In genomic region chr7:143290293-143290692, GRCh38 we compare ENCODE assay signal across 10 cellular contexts. TPM values are rescaled to one million over a fixed set of nuclear protein-coding genes. Genes with fewer than 3 reads are reported as not detected.
DNase-seq lines count a peak whose midpoint lies in the region; ATAC-seq, FAIRE-seq and TF ChIP-seq lines count a peak whose summit lies in the region.
"Had no signal": no experiment of that assay in that cellular context is flagged by ENCODE, and none has a peak within 500 bp of the region (broad histone marks: within the 10 kb centered on the region; RNA-seq: fewer than 3 reads in every experiment).

No MANE protein-coding gene starts in this region.

- H3K4me1 ChIP-seq in HepG2 (ENCODE audit: insufficient read depth, low read length) (peaks cover 50% of the 10 kb centered on the region), right lobe of liver (peaks cover 0 to 31% (median 4%) of the 10 kb centered on the region in 4 donors), lower lobe of right lung (peaks cover 35% of the 10 kb centered on the region)

- H3K4me2 ChIP-seq in HepG2 (ENCODE audit: low read depth, low read length) = peak overlapping the region; percentile 96

- TF ChIP-seq CTCF in HepG2 (CRISPR knock-in tag; IDR thresholded peaks at IDR 0.05) (no peak), right lobe of liver (IDR thresholded peaks at IDR 0.05) (no peak), lower lobe of right lung (IDR thresholded peaks at IDR 0.05) (no peak)

- DNase-seq in HepG2 (ENCODE audit: low spot score) = no peak
- no peak for DNase-seq in right lobe of liver
- DNase-seq in activated CD4-positive, alpha-beta memory T cell treated with anti-CD3 and anti-CD28 coated beads for 36 hours = no peak
- no peak for DNase-seq in lower lobe of right lung
- no peak for DNase-seq in stimulated activated CD4-positive, alpha-beta T cell treated with anti-CD3 and anti-CD28 coated beads, Interleukin-15, amount 100 ng/mL, for 24 hours
- DNase-seq: effector CD4-positive, alpha-beta T cell; NCI-H69 had no signal

- no peak for FAIRE-seq in HepG2 (lab: Jason Lieb, UNC)

- H3K36me3 Mint-ChIP-seq in activated CD4-positive, alpha-beta memory T cell treated with anti-CD3 and anti-CD28 coated beads for 36 hours = peaks cover 57% of the 10 kb centered on the region

- TF ChIP-seq RAD21 in HepG2 (CRISPR knock-in tag; IDR thresholded peaks at IDR 0.05) = no peak

- no peaks in the 10 kb centered on the region for H4K20me1 ChIP-seq in HepG2 (ENCODE audit: insufficient read depth, low read length)

- peaks cover 48% of the 10 kb centered on the region for H3K4me1 Mint-ChIP-seq in activated CD4-positive, alpha-beta memory T cell treated with anti-CD3 and anti-CD28 coated beads for 36 hours (ENCODE audit: low read depth)

- H3K27ac ChIP-seq in HepG2 (ENCODE audit: extremely low read length, insufficient read depth, low read length) = no peak overlapping the region
- H3K27ac ChIP-seq in right lobe of liver = no peak overlapping the region
- H3K27ac ChIP-seq in lower lobe of right lung = no peak overlapping the region

- CTCF ChIA-PET in HepG2 (lab: Yijun Ruan, JAX; ENCODE audit: low intra/inter-chr PET ratio, low total read pairs) = interaction anchor here (3.1 kb wide), 1 partner anchor 50 kb away, joined by 7 read pairs; no protein-coding TSS in a partner anchor
- CTCF ChIA-PET in activated CD4-positive, alpha-beta memory T cell treated with anti-CD3 and anti-CD28 coated beads for 36 hours (lab: Charles Lee) = interaction anchor here (0.9 to 4.3 kb wide), 7 partner anchors 9 to 90 kb away, joined by 3 to 53 read pairs (median 7); no protein-coding TSS in a partner anchor

- TF ChIP-seq EP300 in HepG2 (IDR thresholded peaks at IDR 0.05; ENCODE audit: low read depth in 2 of 2, low read length in 2 of 2) = no peak
- TF ChIP-seq EP300 in HepG2 (CRISPR knock-in tag; IDR thresholded peaks at IDR 0.05; ENCODE audit: borderline replicate concordance) = no peak

- BruUV-seq in HepG2 (replicated peaks; lab: Mats Ljungman, UMichigan) = no TSS peak

- TF ChIP-seq POLR2A in HepG2 (IDR thresholded peaks at IDR 0.05; ENCODE audit: insufficient read depth in 1 of 2, low read depth in 2 of 2, low read length in 2 of 2) = no peak
- no peak for TF ChIP-seq POLR2A in right lobe of liver (IDR thresholded peaks at IDR 0.05)

- in situ Hi-C loops in HepG2 (cut with HindIII; ENCODE audit: extremely low pct_ligation_motif_present, low pct_unique_long_range_greater_than_20kb) = no loop called here

- H3K4me3 Mint-ChIP-seq in activated CD4-positive, alpha-beta memory T cell treated with anti-CD3 and anti-CD28 coated beads for 36 hours = peak overlapping the region; percentile 93

- peaks cover 26% of the 10 kb centered on the region for H3K79me2 ChIP-seq in HepG2 (ENCODE audit: insufficient read depth, low read length)

- intact Hi-C loops in HepG2 (cut with micrococcal nuclease; ENCODE audit: unreplicated experiment) = no loop called here
- intact Hi-C loops in right lobe of liver (cut with DNase I) = loop anchor here in 1 of 2 donors (10.0 kb wide), 1 partner anchor 45 kb away; no protein-coding TSS in a partner anchor
- intact Hi-C loops in activated CD4-positive, alpha-beta memory T cell treated with anti-CD3 and anti-CD28 coated beads for 36 hours (cut with micrococcal nuclease) = no loop called here
- intact Hi-C loops in lower lobe of right lung (cut with DNase I) = no loop called here

- H3K27ac Mint-ChIP-seq in activated CD4-positive, alpha-beta memory T cell treated with anti-CD3 and anti-CD28 coated beads for 36 hours = peak overlapping the region; percentile 97

- H3K9me3 Mint-ChIP-seq in activated CD4-positive, alpha-beta memory T cell treated with anti-CD3 and anti-CD28 coated beads for 36 hours = no peaks in the 10 kb centered on the region

- H3K27me3 ChIP-seq in HepG2 (ENCODE audit: control insufficient read depth in 1 of 2, insufficient read depth in 2 of 2, low read length in 2 of 2) (no peaks in the 10 kb centered on the region; a peak in 1 of 5 replicates), right lobe of liver (no peaks in the 10 kb centered on the region), lower lobe of right lung (ENCODE audit: low read depth) (no peaks in the 10 kb centered on the region)

- H3K27me3 Mint-ChIP-seq in activated CD4-positive, alpha-beta memory T cell treated with anti-CD3 and anti-CD28 coated beads for 36 hours = no peaks in the 10 kb centered on the region

- POLR2A ChIA-PET in HepG2 (lab: Yijun Ruan, JAX) = interaction anchor here (1.1 kb wide), 1 partner anchor 27 kb away, joined by 4 read pairs; the partner anchor contains the start of gene GSTK1
- POLR2A ChIA-PET in activated CD4-positive, alpha-beta memory T cell treated with anti-CD3 and anti-CD28 coated beads for 36 hours (lab: Charles Lee) = interaction anchor here (0.9 to 1.8 kb wide), 5 partner anchors 9 to 50 kb away, joined by 3 to 9 read pairs (median 5); partner anchors contain the start of gene GSTK1

- ATAC-seq in HepG2 (no peak), right lobe of liver (no peak), lower lobe of right lung (no peak), GM18909 (IDR thresholded peaks at IDR 0.05; ENCODE audit: poor library complexity, unreplicated experiment) (no peak), GM21390 (IDR thresholded peaks at IDR 0.05; ENCODE audit: unreplicated experiment) (no peak), GM21447 (IDR thresholded peaks at IDR 0.05; ENCODE audit: unreplicated experiment) (no peak)

- H2AFZ ChIP-seq in HepG2 (ENCODE audit: low read length) = no peak overlapping the region

- H3K4me3 ChIP-seq in HepG2 (replicated peaks in 1 of 3; ENCODE audit: insufficient read depth in 1 of 3, low read depth in 2 of 3, low read length in 3 of 3) = peak overlapping the region in 1 of 3 experiments; percentile 10; a peak in 1 of 6 replicates
- H3K4me3 ChIP-seq in right lobe of liver = no peak overlapping the region
- H3K4me3 ChIP-seq in lower lobe of right lung = peak overlapping the region; percentile 99

- no peak overlapping the region for H3K9ac ChIP-seq in HepG2 (ENCODE audit: insufficient read depth, low read depth, low read length)

- 88% methylated on average over 4 of the region's 4 CpGs for WGBS in HepG2 (ENCODE audit: low lambda C conversion rate)
- WGBS in right lobe of liver (ENCODE audit: insufficient coverage, low coverage, low lambda C conversion rate, missing lambda C conversion rate) = 61% methylated on average over 3 of the region's 4 CpGs

- no peaks in the 10 kb centered on the region for H3K9me3 ChIP-seq in HepG2 (ENCODE audit: low read length)
- H3K9me3 ChIP-seq in right lobe of liver = no peaks in the 10 kb centered on the region
- H3K9me3 ChIP-seq in lower lobe of right lung = no peaks in the 10 kb centered on the region

- peaks cover 13 to 36% of the 10 kb centered on the region in 2 experiments for H3K36me3 ChIP-seq in HepG2 (replicated peaks in 1 of 2; ENCODE audit: control insufficient read depth in 1 of 2, insufficient read depth in 2 of 2, low read length in 2 of 2)
- H3K36me3 ChIP-seq in right lobe of liver = peaks cover 0 to 35% (median 12%) of the 10 kb centered on the region in 4 donors
- peaks cover 42% of the 10 kb centered on the region for H3K36me3 ChIP-seq in lower lobe of right lung

RNA-seq across cellular contexts. Expression of gene CASP2, which starts 2.1 kb away (rescaled TPM):
- total RNA-seq in HepG2 (2016; rRNA removed; fragmentation: Illumina TruSeq; extraction: Trizol) (13.7 and 21.2 TPM in 2 replicates), right lobe of liver (1 to 10 TPM; 5.3 to 8.7 (median 6.7) TPM), lower lobe of right lung (33.7 TPM)
- total RNA-seq in HepG2 (2016; cell fraction: cytosol; rRNA removed; fragmentation: Illumina TruSeq; extraction: Trizol; ENCODE audit: low read depth) = 2.6 and 5.7 TPM in 2 replicates
- 13.6 and 24.5 TPM in 2 replicates for total RNA-seq in HepG2 (2016; cell fraction: insoluble cytoplasmic fraction; rRNA removed; fragmentation: Illumina TruSeq; extraction: Trizol)
- 6.8 and 7.8 TPM in 2 replicates for total RNA-seq in HepG2 (2016; cell fraction: membrane; rRNA removed; fragmentation: Illumina TruSeq; extraction: Trizol)
- total RNA-seq in HepG2 (2016; cell fraction: nucleus; rRNA removed; fragmentation: Illumina TruSeq; extraction: Trizol) = 18.2 and 18.9 TPM in 2 replicates
- polyA plus RNA-seq in HepG2 (2011; rRNA removed) = 9.0 and 10.2 TPM in 2 replicates
- polyA plus RNA-seq in HepG2 (2011; cell fraction: cytosol; rRNA removed) = 5.0 and 6.7 TPM in 2 replicates
- polyA plus RNA-seq in HepG2 (2011; cell fraction: nucleus; rRNA removed) = 17.0 and 18.3 TPM in 2 replicates
- 6.2 and 7.5 TPM in 2 replicates for polyA plus RNA-seq in HepG2 (2012)
- polyA plus RNA-seq in HepG2 (2016; cell fraction: cytosol; fragmentation: Illumina TruSeq; extraction: Trizol; ENCODE audit: low read depth) = 1.1 and 1.3 TPM in 2 replicates
- polyA plus RNA-seq in HepG2 (2016; cell fraction: insoluble cytoplasmic fraction; fragmentation: Illumina TruSeq; extraction: Trizol; ENCODE audit: low read depth) = 15.7 and 18.6 TPM in 2 replicates
- 4.5 and 4.8 TPM in 2 replicates for polyA plus RNA-seq in HepG2 (2016; cell fraction: membrane; fragmentation: Illumina TruSeq; extraction: Trizol; ENCODE audit: low read depth)
- polyA plus RNA-seq in HepG2 (2016; cell fraction: nucleus; fragmentation: Illumina TruSeq; extraction: Trizol; ENCODE audit: insufficient read depth, low read depth) = 28.4 and 33.3 TPM in 2 replicates
- 40.0 and 127 TPM in 2 replicates for polyA minus RNA-seq in HepG2 (2011; rRNA and poly(A)+ RNA removed; ENCODE audit: low replicate concordance)
- 9.3 and 18.6 TPM in 2 replicates for polyA minus RNA-seq in HepG2 (2011; cell fraction: cytosol; rRNA and poly(A)+ RNA removed)
- 23.6 and 23.9 TPM in 2 replicates for polyA minus RNA-seq in HepG2 (2011; cell fraction: nucleus; rRNA and poly(A)+ RNA removed)
- 100 to 1,000 TPM; 117 to 129 TPM for total RNA-seq in activated CD4-positive, alpha-beta memory T cell treated with anti-CD3 and anti-CD28 coated beads for 36 hours

RNA-seq across cellular contexts. Expression of gene TMEM139, which starts 5.5 kb away (rescaled TPM):
- 7.8 and 7.9 TPM in 2 replicates for total RNA-seq in HepG2 (2016; rRNA removed; fragmentation: Illumina TruSeq; extraction: Trizol)
- 3.6 and 5.1 TPM in 2 replicates for total RNA-seq in HepG2 (2016; cell fraction: cytosol; rRNA removed; fragmentation: Illumina TruSeq; extraction: Trizol; ENCODE audit: low read depth)
- 6.2 and 7.5 TPM in 2 replicates for total RNA-seq in HepG2 (2016; cell fraction: insoluble cytoplasmic fraction; rRNA removed; fragmentation: Illumina TruSeq; extraction: Trizol)
- 5.7 and 6.4 TPM in 2 replicates for total RNA-seq in HepG2 (2016; cell fraction: membrane; rRNA removed; fragmentation: Illumina TruSeq; extraction: Trizol)
- 7.4 and 8.1 TPM in 2 replicates for total RNA-seq in HepG2 (2016; cell fraction: nucleus; rRNA removed; fragmentation: Illumina TruSeq; extraction: Trizol)
- polyA plus RNA-seq in HepG2 (2011; rRNA removed) = 13.8 and 14.0 TPM in 2 replicates
- polyA plus RNA-seq in HepG2 (2011; cell fraction: cytosol; rRNA removed) = 15.4 and 16.1 TPM in 2 replicates
- 9.9 and 14.3 TPM in 2 replicates for polyA plus RNA-seq in HepG2 (2011; cell fraction: nucleus; rRNA removed)
- 4.0 and 13.4 TPM in 2 replicates for polyA plus RNA-seq in HepG2 (2012)
- 2.7 and 4.4 TPM in 2 replicates for polyA plus RNA-seq in HepG2 (2016; cell fraction: cytosol; fragmentation: Illumina TruSeq; extraction: Trizol; ENCODE audit: low read depth)
- polyA plus RNA-seq in HepG2 (2016; cell fraction: insoluble cytoplasmic fraction; fragmentation: Illumina TruSeq; extraction: Trizol; ENCODE audit: low read depth) = 7.7 and 9.4 TPM in 2 replicates
- polyA plus RNA-seq in HepG2 (2016; cell fraction: membrane; fragmentation: Illumina TruSeq; extraction: Trizol; ENCODE audit: low read depth) = 6.6 and 7.0 TPM in 2 replicates
- 8.5 and 10.4 TPM in 2 replicates for polyA plus RNA-seq in HepG2 (2016; cell fraction: nucleus; fragmentation: Illumina TruSeq; extraction: Trizol; ENCODE audit: insufficient read depth, low read depth)
- 7.2 and 31.8 TPM in 2 replicates for polyA minus RNA-seq in HepG2 (2011; rRNA and poly(A)+ RNA removed; ENCODE audit: low replicate concordance)
- 4.9 and 5.5 TPM in 2 replicates for polyA minus RNA-seq in HepG2 (2011; cell fraction: cytosol; rRNA and poly(A)+ RNA removed)
- polyA minus RNA-seq in HepG2 (2011; cell fraction: nucleus; rRNA and poly(A)+ RNA removed) = 6.5 and 9.0 TPM in 2 replicates
- 10 to 100 TPM in 5 of 6 experiments, 1 to 10 TPM in 1; 7.0 to 20.8 (median 14.8) TPM for total RNA-seq in right lobe of liver
- under 1 TPM; 0.29 to 0.70 TPM for total RNA-seq in activated CD4-positive, alpha-beta memory T cell treated with anti-CD3 and anti-CD28 coated beads for 36 hours
- total RNA-seq in lower lobe of right lung = 25.9 TPM

RNA-seq across cellular contexts. Expression of gene CLCN1, which starts 25.6 kb away (rescaled TPM):
- total RNA-seq in HepG2 (2016; rRNA removed; fragmentation: Illumina TruSeq; extraction: Trizol) (not detected in 2 replicates), right lobe of liver (not detected), lower lobe of right lung (not detected)
- total RNA-seq in HepG2 (2016; cell fraction: cytosol; rRNA removed; fragmentation: Illumina TruSeq; extraction: Trizol; ENCODE audit: low read depth) = not detected in 2 replicates
- total RNA-seq in HepG2 (2016; cell fraction: insoluble cytoplasmic fraction; rRNA removed; fragmentation: Illumina TruSeq; extraction: Trizol) = not detected in 2 replicates
- not detected in 2 replicates for total RNA-seq in HepG2 (2016; cell fraction: membrane; rRNA removed; fragmentation: Illumina TruSeq; extraction: Trizol)
- total RNA-seq in HepG2 (2016; cell fraction: nucleus; rRNA removed; fragmentation: Illumina TruSeq; extraction: Trizol) = not detected in 2 replicates
- polyA plus RNA-seq in HepG2 (2011; rRNA removed) = 0.01 TPM in 1 of 2 replicates, not detected in the other
- polyA plus RNA-seq in HepG2 (2011; cell fraction: cytosol; rRNA removed) = not detected in 2 replicates
- not detected in 2 replicates for polyA plus RNA-seq in HepG2 (2011; cell fraction: nucleus; rRNA removed)
- not detected in 2 replicates for polyA plus RNA-seq in HepG2 (2012)
- not detected in 2 replicates for polyA plus RNA-seq in HepG2 (2016; cell fraction: cytosol; fragmentation: Illumina TruSeq; extraction: Trizol; ENCODE audit: low read depth)
- polyA plus RNA-seq in HepG2 (2016; cell fraction: insoluble cytoplasmic fraction; fragmentation: Illumina TruSeq; extraction: Trizol; ENCODE audit: low read depth) = not detected in 2 replicates
- not detected in 2 replicates for polyA plus RNA-seq in HepG2 (2016; cell fraction: membrane; fragmentation: Illumina TruSeq; extraction: Trizol; ENCODE audit: low read depth)
- polyA plus RNA-seq in HepG2 (2016; cell fraction: nucleus; fragmentation: Illumina TruSeq; extraction: Trizol; ENCODE audit: insufficient read depth, low read depth) = not detected in 2 replicates
- 0.07 TPM in 1 of 2 replicates, not detected in the other for polyA minus RNA-seq in HepG2 (2011; rRNA and poly(A)+ RNA removed; ENCODE audit: low replicate concordance)
- polyA minus RNA-seq in HepG2 (2011; cell fraction: cytosol; rRNA and poly(A)+ RNA removed) = not detected in 2 replicates
- not detected in 2 replicates for polyA minus RNA-seq in HepG2 (2011; cell fraction: nucleus; rRNA and poly(A)+ RNA removed)
- total RNA-seq in activated CD4-positive, alpha-beta memory T cell treated with anti-CD3 and anti-CD28 coated beads for 36 hours = under 1 TPM in 1 of 2 experiments, not detected in 1; 0.17 TPM

RNA-seq across cellular contexts. Expression of gene GSTK1, which starts 27.1 kb away (rescaled TPM):
- total RNA-seq in HepG2 (2016; rRNA removed; fragmentation: Illumina TruSeq; extraction: Trizol) = 31.5 and 64.6 TPM in 2 replicates
- total RNA-seq in HepG2 (2016; cell fraction: cytosol; rRNA removed; fragmentation: Illumina TruSeq; extraction: Trizol; ENCODE audit: low read depth) = 20.3 and 21.6 TPM in 2 replicates
- 34.2 and 66.6 TPM in 2 replicates for total RNA-seq in HepG2 (2016; cell fraction: insoluble cytoplasmic fraction; rRNA removed; fragmentation: Illumina TruSeq; extraction: Trizol)
- total RNA-seq in HepG2 (2016; cell fraction: membrane; rRNA removed; fragmentation: Illumina TruSeq; extraction: Trizol) = 21.6 and 25.7 TPM in 2 replicates
- 76.0 and 84.9 TPM in 2 replicates for total RNA-seq in HepG2 (2016; cell fraction: nucleus; rRNA removed; fragmentation: Illumina TruSeq; extraction: Trizol)
- polyA plus RNA-seq in HepG2 (2011; rRNA removed) = 92.1 and 96.2 TPM in 2 replicates
- 77.4 and 78.9 TPM in 2 replicates for polyA plus RNA-seq in HepG2 (2011; cell fraction: cytosol; rRNA removed)
- polyA plus RNA-seq in HepG2 (2011; cell fraction: nucleus; rRNA removed) = 175 and 195 TPM in 2 replicates
- 62.6 and 63.0 TPM in 2 replicates for polyA plus RNA-seq in HepG2 (2012)
- 23.7 and 26.3 TPM in 2 replicates for polyA plus RNA-seq in HepG2 (2016; cell fraction: cytosol; fragmentation: Illumina TruSeq; extraction: Trizol; ENCODE audit: low read depth)
- polyA plus RNA-seq in HepG2 (2016; cell fraction: insoluble cytoplasmic fraction; fragmentation: Illumina TruSeq; extraction: Trizol; ENCODE audit: low read depth) = 46.1 and 48.6 TPM in 2 replicates
- 24.7 and 25.7 TPM in 2 replicates for polyA plus RNA-seq in HepG2 (2016; cell fraction: membrane; fragmentation: Illumina TruSeq; extraction: Trizol; ENCODE audit: low read depth)
- 199 and 221 TPM in 2 replicates for polyA plus RNA-seq in HepG2 (2016; cell fraction: nucleus; fragmentation: Illumina TruSeq; extraction: Trizol; ENCODE audit: insufficient read depth, low read depth)
- 43.6 and 115 TPM in 2 replicates for polyA minus RNA-seq in HepG2 (2011; rRNA and poly(A)+ RNA removed; ENCODE audit: low replicate concordance)
- polyA minus RNA-seq in HepG2 (2011; cell fraction: cytosol; rRNA and poly(A)+ RNA removed) = 25.3 TPM in 2 replicates
- polyA minus RNA-seq in HepG2 (2011; cell fraction: nucleus; rRNA and poly(A)+ RNA removed) = 32.3 and 47.2 TPM in 2 replicates
- 100 to 1,000 TPM; 209 to 315 (median 257) TPM for total RNA-seq in right lobe of liver
- total RNA-seq in activated CD4-positive, alpha-beta memory T cell treated with anti-CD3 and anti-CD28 coated beads for 36 hours = 100 to 1,000 TPM; 218 to 224 TPM
- total RNA-seq in lower lobe of right lung = 152 TPM
